ENCODE assay signal across 16 cellular contexts in the genomic region with DNA sequence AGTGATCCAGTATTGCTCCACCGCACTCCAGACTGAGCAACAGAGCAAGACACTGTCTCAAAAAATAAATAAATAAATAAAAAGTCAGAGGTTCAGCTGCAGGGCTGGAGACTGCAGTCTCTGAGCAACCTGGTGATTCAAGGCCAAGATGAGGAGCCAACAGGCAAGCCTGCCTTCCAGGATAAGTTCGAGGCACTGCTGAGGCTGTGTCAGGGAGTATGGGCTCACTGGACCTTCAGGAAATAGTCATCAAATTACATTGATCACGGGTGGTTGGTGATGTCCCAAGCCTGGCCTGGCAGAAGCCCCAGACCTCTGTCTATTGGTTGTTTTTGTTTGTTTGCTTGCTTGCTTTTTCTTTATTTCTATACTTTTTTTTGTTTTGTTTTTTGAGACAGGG. TPM values are rescaled to one million over a fixed set of nuclear protein-coding genes. Genes with fewer than 3 reads are reported as not detected.
DNase-seq lines count a peak whose midpoint lies in the region; ATAC-seq and TF ChIP-seq lines count a peak whose summit lies in the region.
"Had no signal": no experiment of that assay in that cellular context is flagged by ENCODE, and none has a peak within 500 bp of the region (broad histone marks: within the 10 kb centered on the region; RNA-seq: fewer than 3 reads in every experiment).

No MANE protein-coding gene starts in this region.

- DNase-seq in ELR (ENCODE audit: low read depth) (peak; percentile 12), body of pancreas (peak in 2 of 4 donors; percentile 37 to 55), ovary (no peak)
- DNase-seq in naive thymus-derived CD8-positive, alpha-beta T cell, result no peak
- no peak for DNase-seq in activated CD4-positive, alpha-beta T cell treated with anti-CD3 and anti-CD28 coated beads, Interleukin-2, amount 50 U/mL, for 4 hours
- DNase-seq: activated CD8-positive, alpha-beta memory T cell treated with anti-CD3 and anti-CD28 coated beads, Interleukin-2, amount 50 U/mL, for 4 hours; endodermal cell; head of caudate nucleus; NCI-H2081 treated with DMSO at 0.1 percent for 48 hours; posterior cingulate gyrus; stimulated activated CD4-positive, alpha-beta T cell treated with anti-CD3 and anti-CD28 coated beads, Interleukin-4, amount 100 ng/mL, for 1 hour had no signal

- peak overlapping the region in 6 of 10 donors; percentile 56 to 89 (median 82) for H3K27ac Mint-ChIP-seq in naive thymus-derived CD8-positive, alpha-beta T cell

- H3K36me3 Mint-ChIP-seq in naive thymus-derived CD8-positive, alpha-beta T cell, result no peaks in the 10 kb centered on the region

- WGBS in body of pancreas, 2 donors, result 35 to 47% methylated on average over 3 of the region's 3 CpGs
- WGBS in ovary, 3 donors, result 61 to 77% (median 67%) methylated on average over 3 of the region's 3 CpGs

- H3K36me3 ChIP-seq in body of pancreas (replicated peaks in 1 of 2; ENCODE audit: insufficient read depth in 1 of 2, low read depth in 2 of 2) (no peaks in the 10 kb centered on the region), ovary (no peaks in the 10 kb centered on the region)
- H3K36me3 ChIP-seq: ascending aorta had no signal

- H3K27me3 Mint-ChIP-seq in naive thymus-derived CD8-positive, alpha-beta T cell, result no peaks in the 10 kb centered on the region

- H3K27ac ChIP-seq in C4-2B (peak overlapping the region; percentile 34), body of pancreas (peak overlapping the region in 3 of 4 donors; percentile 87 to 93 (median 90)), ovary (no peak overlapping the region)

- TF ChIP-seq CTCF in C4-2B (conservative IDR thresholded peaks at IDR 0.05), result no peak
- no peak for TF ChIP-seq CTCF in body of pancreas (IDR thresholded peaks at IDR 0.05)
- TF ChIP-seq CTCF in ovary (IDR thresholded peaks at IDR 0.05), result no peak

- no peak for ATAC-seq in body of pancreas
- no peak for ATAC-seq in naive thymus-derived CD8-positive, alpha-beta T cell
- ATAC-seq in HG03565 (IDR thresholded peaks at IDR 0.05; ENCODE audit: unreplicated experiment), result no peak
- ATAC-seq in HG03432 (IDR thresholded peaks at IDR 0.05; ENCODE audit: unreplicated experiment), result no peak

- H3K4me1 ChIP-seq in body of pancreas, result peaks cover 60% of the 10 kb centered on the region
- H3K4me1 ChIP-seq in ovary (ENCODE audit: insufficient read depth), result peaks cover 8% of the 10 kb centered on the region

- no peak for TF ChIP-seq EP300 in ovary (IDR thresholded peaks at IDR 0.05)

- H3K4me1 Mint-ChIP-seq in naive thymus-derived CD8-positive, alpha-beta T cell, result peaks cover 18 to 69% (median 42%) of the 10 kb centered on the region in 4 donors

- H3K4me3 Mint-ChIP-seq in naive thymus-derived CD8-positive, alpha-beta T cell, result peak overlapping the region in 1 of 10 donors; percentile 18
- H3K4me3 Mint-ChIP-seq: endodermal cell; T-helper 1 cell treated with Interleukin-12 subunit alpha and Interleukin-12 subunit beta and Interleukin-4 antibody, amounts not matched to agents 30 μg/mL and 1 μg/mL, for 36 hours had no signal

- intact Hi-C loops in body of pancreas (cut with DNase I) (no loop called here), ovary (cut with DNase I) (loop anchor here in 1 of 4 donors (10.0 kb wide), 2 partner anchors 66 to 166 kb away; a partner anchor contains a TSS)

- H3K27me3 ChIP-seq in body of pancreas, result no peaks in the 10 kb centered on the region
- no peaks in the 10 kb centered on the region for H3K27me3 ChIP-seq in ovary
- H3K27me3 ChIP-seq: ascending aorta had no signal

- POLR2A ChIA-PET in naive thymus-derived CD8-positive, alpha-beta T cell (lab: Charles Lee), result interaction anchor here (0.7 kb wide), 1 partner anchor 10 kb away, joined by 3 read pairs; no protein-coding TSS in a partner anchor

- TF ChIP-seq POLR2A in body of pancreas (IDR thresholded peaks at IDR 0.05), result no peak
- no peak for TF ChIP-seq POLR2A in ovary (IDR thresholded peaks at IDR 0.05)

- H3K4me3 ChIP-seq in body of pancreas, result no peak overlapping the region
- H3K4me3 ChIP-seq in ovary, result no peak overlapping the region
- H3K4me3 ChIP-seq: ascending aorta had no signal

- no peaks in the 10 kb centered on the region for H3K9me3 ChIP-seq in body of pancreas
- H3K9me3 ChIP-seq in ovary, result no peaks in the 10 kb centered on the region
- H3K9me3 ChIP-seq: ascending aorta had no signal

- H3K9me3 Mint-ChIP-seq in naive thymus-derived CD8-positive, alpha-beta T cell, result no peaks in the 10 kb centered on the region
- H3K9me3 Mint-ChIP-seq: endodermal cell; T-helper 1 cell treated with Interleukin-12 subunit alpha and Interleukin-12 subunit beta and Interleukin-4 antibody, amounts not matched to agents 30 μg/mL and 1 μg/mL, for 36 hours had no signal

RNA-seq across cellular contexts. Expression of a gene that starts 41.5 kb away (rescaled TPM):
- 10 to 100 TPM; 77.5 to 78.6 TPM for total RNA-seq in body of pancreas
- total RNA-seq in naive thymus-derived CD8-positive, alpha-beta T cell, result 10 to 100 TPM; 26.9 to 29.6 TPM
- polyA plus RNA-seq in naive thymus-derived CD8-positive, alpha-beta T cell, result 10 to 100 TPM; 71.5 to 97.7 (median 80.1) TPM
- total RNA-seq in ovary, result 10 to 100 TPM; 13.7 to 44.6 (median 25.4) TPM
- polyA plus RNA-seq in ovary, result 10 to 100 TPM; 21.3 to 27.4 TPM

RNA-seq across cellular contexts. Expression of a gene that starts 59.7 kb away (rescaled TPM):
- total RNA-seq in body of pancreas (10 to 100 TPM; 18.1 to 34.5 TPM), ovary (10 to 100 TPM in 5 of 7 donors, 1 to 10 TPM in 2; 6.8 to 19.7 (median 14.5) TPM)
- total RNA-seq in naive thymus-derived CD8-positive, alpha-beta T cell, result 10 to 100 TPM; 13.8 to 14.5 TPM
- 1 to 10 TPM in 1 of 3 donors, under 1 TPM in 2; 0.23 to 1.8 (median 0.47) TPM for polyA plus RNA-seq in naive thymus-derived CD8-positive, alpha-beta T cell
- polyA plus RNA-seq in ovary, result 10 to 100 TPM in 1 of 2 donors, 1 to 10 TPM in 1; 8.3 to 10.4 TPM

Comparison
In these comparisons a context has a peak if more than half of its experiments do, and no peak if none do; other contexts are left out.
1. H3K27ac ChIP-seq: peak in C4-2B (single experiment) and body of pancreas (3 of 4); none in ovary (0 of 2).